ENCODE assay signal across 17 cellular contexts in genomic region chr2:128362186-128362888, GRCh38. TPM values are rescaled to one million over a fixed set of nuclear protein-coding genes. Genes with fewer than 3 reads are reported as not detected.
DNase-seq lines count a peak whose midpoint lies in the region; ATAC-seq and TF ChIP-seq lines count a peak whose summit lies in the region.
"Had no signal": no experiment of that assay in that cellular context is flagged by ENCODE, and none has a peak within 500 bp of the region (broad histone marks: within the 10 kb centered on the region; RNA-seq: fewer than 3 reads in every experiment).

No MANE protein-coding gene starts in this region.

- H3K4me3 ChIP-seq in mesodermal cell (ENCODE audit: extremely low read depth, insufficient read depth, low read length, poor library complexity, severe bottlenecking) (no peak overlapping the region), upper lobe of right lung (no peak overlapping the region)
- H3K4me3 ChIP-seq: ovary had no signal

- no peaks in the 10 kb centered on the region for H3K27me3 Mint-ChIP-seq in chondrocyte (ENCODE audit: low read depth)

- H3K36me3 ChIP-seq in mesodermal cell (ENCODE audit: control insufficient read depth, insufficient read depth, low read length) (no peaks in the 10 kb centered on the region), upper lobe of right lung (no peaks in the 10 kb centered on the region)
- H3K36me3 ChIP-seq: ovary had no signal

- H3K9me3 ChIP-seq in mesodermal cell (ENCODE audit: control insufficient read depth, low read length) (no peaks in the 10 kb centered on the region), upper lobe of right lung (no peaks in the 10 kb centered on the region)
- H3K9me3 ChIP-seq: ovary had no signal

- no peak overlapping the region for H3K4me3 Mint-ChIP-seq in chondrocyte (ENCODE audit: unreplicated experiment)
- H3K4me3 Mint-ChIP-seq: dendritic cell treated with granulocyte-macrophage colony-stimulating factor and Interleukin-4, amounts not matched to agents 40 ng/mL and 50 ng/mL, for 4 days; T-helper 17 cell had no signal

- no peaks in the 10 kb centered on the region for H3K36me3 Mint-ChIP-seq in chondrocyte (ENCODE audit: low read depth)

- peak; percentile 24 for DNase-seq in activated effector memory CD4-positive, alpha-beta T cell treated with anti-CD3 and anti-CD28 coated beads, Interleukin-2, amount 50 U/mL, for 16 hours
- DNase-seq in activated effector memory CD4-positive, alpha-beta T cell treated with Interleukin-2 at 50 U/mL for 16 hours, result no peak
- DNase-seq in chondrocyte (ENCODE audit: low spot score) (no peak), upper lobe of right lung (peak; percentile 33), NCI-H1694 (lab: John Stamatoyannopoulos, UW) (no peak), glomerular visceral epithelial cell (ENCODE audit: extremely low spot score) (no peak)
- DNase-seq: activated T-cell treated with anti-CD3 and anti-CD28 coated beads, Interleukin-2, amount 50 U/mL, for 48 hours; NCI-H187 treated with DMSO at 0.1 percent for 48 hours; NCI-H524 treated with DMSO at 0.1 percent for 48 hours; T-helper 17 cell had no signal

- no peak for TF ChIP-seq CTCF in chondrocyte (IDR thresholded peaks at IDR 0.05)
- TF ChIP-seq CTCF in upper lobe of right lung (IDR thresholded peaks at IDR 0.05), result no peak

- intact Hi-C loops in upper lobe of right lung (cut with DNase I), result no loop called here

- H3K9me3 Mint-ChIP-seq in chondrocyte (ENCODE audit: low read depth), result no peaks in the 10 kb centered on the region
- H3K9me3 Mint-ChIP-seq: dendritic cell treated with granulocyte-macrophage colony-stimulating factor and Interleukin-4, amounts not matched to agents 40 ng/mL and 50 ng/mL, for 4 days had no signal

- peak; percentile 8 for ATAC-seq in upper lobe of right lung
- no peak for ATAC-seq in GM21529 (IDR thresholded peaks at IDR 0.05; ENCODE audit: unreplicated experiment)
- ATAC-seq: T-helper 17 cell had no signal

- peaks cover 55% of the 10 kb centered on the region for H3K4me1 Mint-ChIP-seq in chondrocyte (ENCODE audit: low read depth)
- H3K4me1 Mint-ChIP-seq: T-helper 17 cell had no signal

- no peaks in the 10 kb centered on the region for H3K27me3 ChIP-seq in upper lobe of right lung
- H3K27me3 ChIP-seq: ovary had no signal

- peak overlapping the region; percentile 95 for H3K27ac Mint-ChIP-seq in chondrocyte (ENCODE audit: unreplicated experiment)
- H3K27ac Mint-ChIP-seq: dendritic cell treated with granulocyte-macrophage colony-stimulating factor and Interleukin-4, amounts not matched to agents 40 ng/mL and 50 ng/mL, for 4 days; T-helper 17 cell had no signal

- WGBS in mesodermal cell (ENCODE audit: insufficient coverage in 2 of 2), 2 experiments, result 43 to 55% methylated on average over 10 of the region's 12 CpGs

- H3K4me1 ChIP-seq in mesodermal cell (ENCODE audit: control insufficient read depth, insufficient read depth, low read length, poor library complexity, severe bottlenecking) (peaks cover 34% of the 10 kb centered on the region), upper lobe of right lung (peaks cover 9% of the 10 kb centered on the region)

- H3K27ac ChIP-seq in mesodermal cell (ENCODE audit: low read depth, low read length, severe bottlenecking), result peak overlapping the region; percentile 94
- peak overlapping the region; percentile 36 for H3K27ac ChIP-seq in upper lobe of right lung
- H3K27ac ChIP-seq: 22Rv1, C4-2B, HL-60, ovary had no signal

RNA-seq across cellular contexts. Expression of gene HS6ST1, which starts 43.7 kb away (rescaled TPM):
- 30.0 to 39.2 TPM (median 33.1 TPM) in 3 replicates for total RNA-seq in chondrocyte
- 22.0 TPM for polyA plus RNA-seq in mesodermal cell (2013, experiment 1 of 2)
- polyA plus RNA-seq in mesodermal cell (2013, experiment 2 of 2), result 18.4 TPM
- 33.2 TPM for total RNA-seq in upper lobe of right lung

Comparison
In these comparisons a context has a peak if more than half of its experiments do, and no peak if none do; other contexts are left out.
1. DNase-seq: peak in activated effector memory CD4-positive, alpha-beta T cell treated with anti-CD3 and anti-CD28 coated beads, Interleukin-2, amount 50 U/mL, for 16 hours (single experiment) and upper lobe of right lung (single experiment); none in activated effector memory CD4-positive, alpha-beta T cell treated with Interleukin-2 at 50 U/mL for 16 hours (single experiment), chondrocyte (single experiment), NCI-H1694 (single experiment) and glomerular visceral epithelial cell (single experiment).